Comparison of ENCODE assay signal across 8 cellular contexts in the genomic region with DNA sequence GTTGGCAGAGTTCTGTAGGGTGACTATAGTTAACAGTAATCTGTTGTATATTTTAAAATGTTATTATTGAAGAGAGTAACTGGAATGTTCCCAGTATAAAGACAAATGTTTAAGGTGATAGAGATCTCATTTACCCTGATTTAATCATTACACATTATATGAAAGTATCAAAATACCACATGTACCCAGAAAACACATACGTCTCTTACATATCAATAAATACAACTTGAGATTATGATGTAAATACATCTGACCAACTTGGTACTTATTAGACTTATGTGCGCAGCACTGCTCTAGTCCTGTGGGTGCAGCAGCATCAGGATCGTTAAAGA. TPM values are rescaled to one million over a fixed set of nuclear protein-coding genes. Genes with fewer than 3 reads are reported as not detected.
DNase-seq lines count a peak whose midpoint lies in the region; ATAC-seq and TF ChIP-seq lines count a peak whose summit lies in the region.

No MANE protein-coding gene starts in this region.

- H3K9me3 Mint-ChIP-seq in effector memory CD8-positive, alpha-beta T cell = no peaks in the 10 kb centered on the region
- no peaks in the 10 kb centered on the region for H3K9me3 Mint-ChIP-seq in neural crest cell

- H3K36me3 Mint-ChIP-seq in effector memory CD8-positive, alpha-beta T cell (ENCODE audit: insufficient read depth) = peaks cover 46% of the 10 kb centered on the region
- H3K36me3 Mint-ChIP-seq in neural crest cell (ENCODE audit: low read depth) = peaks cover 7% of the 10 kb centered on the region

- peak overlapping the region; percentile 92 to 96 for H3K27ac Mint-ChIP-seq in effector memory CD8-positive, alpha-beta T cell
- peak overlapping the region; percentile 98 for H3K27ac Mint-ChIP-seq in neural crest cell (ENCODE audit: unreplicated experiment)

- ATAC-seq in effector memory CD8-positive, alpha-beta T cell (replicated peaks) = peak; percentile 39

- no peak for TF ChIP-seq CTCF in C4-2B (conservative IDR thresholded peaks at IDR 0.05)
- TF ChIP-seq CTCF in NB4 (IDR thresholded peaks at IDR 0.05; ENCODE audit: low read depth, low read length) = no peak
- TF ChIP-seq CTCF in neural crest cell (conservative IDR thresholded peaks at IDR 0.05) = no peak

- peaks cover 33 to 52% of the 10 kb centered on the region in 2 donors for H3K4me1 Mint-ChIP-seq in effector memory CD8-positive, alpha-beta T cell (ENCODE audit: low read depth in 2 of 2)
- peaks cover 23% of the 10 kb centered on the region for H3K4me1 Mint-ChIP-seq in neural crest cell

- DNase-seq in NB4 (ENCODE audit: low read depth) (no peak), neural crest cell (ENCODE audit: low read depth, low spot score) (no peak), cerebellar nuclear complex (lab: John Stamatoyannopoulos, UW) (no peak), T-helper 9 cell (no peak), occipital lobe (lab: John Stamatoyannopoulos, UW) (no peak)
- no peak for DNase-seq in effector memory CD8-positive, alpha-beta T cell
- DNase-seq in NK-92 treated with Interleukin-12 subunit alpha and Interleukin-12 subunit beta, amount 100 ng/mL, for 24 hours (lab: John Stamatoyannopoulos, UW) = no peak

- no peak for TF ChIP-seq POLR2A in NB4 (IDR thresholded peaks at IDR 0.05; ENCODE audit: extremely low read depth, insufficient read length)

- peak overlapping the region; percentile 92 for H3K4me3 ChIP-seq in NB4 (ENCODE audit: low read depth, low read length)

- peak overlapping the region; percentile 88 to 91 for H3K4me3 Mint-ChIP-seq in effector memory CD8-positive, alpha-beta T cell
- peak overlapping the region; percentile 94 for H3K4me3 Mint-ChIP-seq in neural crest cell

- H3K27me3 Mint-ChIP-seq in effector memory CD8-positive, alpha-beta T cell = no peaks in the 10 kb centered on the region
- H3K27me3 Mint-ChIP-seq in neural crest cell (ENCODE audit: low read depth) = no peaks in the 10 kb centered on the region

- peak overlapping the region; percentile 82 for H3K27ac ChIP-seq in C4-2B

RNA-seq across cellular contexts. Expression of a gene that starts 0.7 kb away (rescaled TPM):
- 383 and 386 TPM in 2 replicates for total RNA-seq in neural crest cell
- total RNA-seq in occipital lobe = 112 TPM

RNA-seq across cellular contexts. Expression of a gene that starts 20.2 kb away (rescaled TPM):
- total RNA-seq in neural crest cell = 0.23 and 0.28 TPM in 2 replicates
- not detected for total RNA-seq in occipital lobe
